ENCODE assay signal across 8 cellular contexts in genomic region chr7:66681491-66682349, GRCh38. TPM values are rescaled to one million over a fixed set of nuclear protein-coding genes. Genes with fewer than 3 reads are reported as not detected.
DNase-seq lines count a peak whose midpoint lies in the region; ATAC-seq and TF ChIP-seq lines count a peak whose summit lies in the region.

No MANE protein-coding gene starts in this region.

- H3K4me3 ChIP-seq in KMS-11 (IDR thresholded peaks at IDR 0.05; ENCODE audit: insufficient read depth, low read depth, low read length): no peak overlapping the region
- H3K4me3 ChIP-seq in Panc1 (ENCODE audit: low read depth in 2 of 2, low read length in 2 of 2): peak overlapping the region; percentile 71 to 91

- CTCF ChIA-PET in Panc1 (lab: Charles Lee): interaction anchor here (0.7 kb wide), 1 partner anchor 415 kb away, joined by 8 read pairs; no protein-coding TSS in a partner anchor

- peaks cover 20 to 56% (median 43%) of the 10 kb centered on the region in 3 donors for H3K4me1 Mint-ChIP-seq in naive B cell
- H3K4me1 Mint-ChIP-seq in stimulated activated effector memory CD8-positive, alpha-beta T cell treated with anti-CD3 and anti-CD28 coated beads, Interleukin-12 subunit alpha, Interleukin-12 subunit beta, amount 100 ng/mL, for 72 hours: peaks cover 41% of the 10 kb centered on the region

- H3K36me3 ChIP-seq in KMS-11 (ENCODE audit: insufficient read depth) (no peaks in the 10 kb centered on the region), Panc1 (ENCODE audit: control insufficient read depth, insufficient read depth, low read length) (no peaks in the 10 kb centered on the region)

- H3K9me3 ChIP-seq in Panc1 (ENCODE audit: control insufficient read depth, insufficient read depth, low read depth, low read length): no peaks in the 10 kb centered on the region

- in situ Hi-C loops in Panc1 (cut with HindIII; ENCODE audit: low pct_unique_long_range_greater_than_20kb, low sequenced_read_pairs): no loop called here

- H3K4me1 ChIP-seq in KMS-11 (ENCODE audit: low read depth, poor library complexity, severe bottlenecking): peaks cover 7% of the 10 kb centered on the region
- peaks cover 17% of the 10 kb centered on the region for H3K4me1 ChIP-seq in Panc1 (ENCODE audit: control insufficient read depth, insufficient read depth, low read length)

- peak overlapping the region; percentile 91 for H2AFZ ChIP-seq in KMS-11 (ENCODE audit: low read depth)

- TSS peak; percentile 99 for BruUV-seq in Panc1 (replicated peaks; lab: Mats Ljungman, UMichigan)

- H3K27ac ChIP-seq in KMS-11 (peak overlapping the region; percentile 82), Panc1 (ENCODE audit: low read length) (peak overlapping the region; percentile 90)

- no peak for TF ChIP-seq CTCF in KMS-11 (conservative IDR thresholded peaks at IDR 0.05; ENCODE audit: low read depth, low read length)
- TF ChIP-seq CTCF in Panc1 (IDR thresholded peaks at IDR 0.05): no peak

- peak overlapping the region; percentile 89 to 97 (median 94) for H3K4me3 Mint-ChIP-seq in naive B cell
- H3K4me3 Mint-ChIP-seq in stimulated activated effector memory CD8-positive, alpha-beta T cell treated with anti-CD3 and anti-CD28 coated beads, Interleukin-12 subunit alpha, Interleukin-12 subunit beta, amount 100 ng/mL, for 72 hours: peak overlapping the region; percentile 85

- no peaks in the 10 kb centered on the region for H3K36me3 Mint-ChIP-seq in naive B cell
- H3K36me3 Mint-ChIP-seq in stimulated activated effector memory CD8-positive, alpha-beta T cell treated with anti-CD3 and anti-CD28 coated beads, Interleukin-12 subunit alpha, Interleukin-12 subunit beta, amount 100 ng/mL, for 72 hours: peaks cover 17% of the 10 kb centered on the region

- H3K27me3 Mint-ChIP-seq in naive B cell: no peaks in the 10 kb centered on the region

- ATAC-seq in GM21786 (IDR thresholded peaks at IDR 0.05; ENCODE audit: unreplicated experiment): peak; percentile 85
- peak; percentile 97 for ATAC-seq in Panc1
- peak; percentile 94 for ATAC-seq in naive B cell (ENCODE audit: low read depth in 2 of 2)
- ATAC-seq in stimulated activated effector memory CD8-positive, alpha-beta T cell treated with anti-CD3 and anti-CD28 coated beads, Interleukin-12 subunit alpha, Interleukin-12 subunit beta, amount 100 ng/mL, for 72 hours: peak; percentile 99

- H3K4me2 ChIP-seq in KMS-11: peak overlapping the region; percentile 63

- intact Hi-C loops in Panc1 (cut with micrococcal nuclease; ENCODE audit: unreplicated experiment): no loop called here

- peak overlapping the region; percentile 77 for H3K9ac ChIP-seq in KMS-11

- H4K20me1 ChIP-seq in KMS-11 (ENCODE audit: insufficient read depth): no peaks in the 10 kb centered on the region

- POLR2A ChIA-PET in Panc1 (lab: Charles Lee): interaction anchor here (0.7 kb wide), 1 partner anchor 653 kb away, joined by 5 read pairs; no protein-coding TSS in a partner anchor

- no peaks in the 10 kb centered on the region for H3K9me3 Mint-ChIP-seq in naive B cell
- H3K9me3 Mint-ChIP-seq in stimulated activated effector memory CD8-positive, alpha-beta T cell treated with anti-CD3 and anti-CD28 coated beads, Interleukin-12 subunit alpha, Interleukin-12 subunit beta, amount 100 ng/mL, for 72 hours: no peaks in the 10 kb centered on the region

- peak overlapping the region; percentile 98 to 99 (median 98) for H3K27ac Mint-ChIP-seq in naive B cell
- peak overlapping the region; percentile 93 for H3K27ac Mint-ChIP-seq in stimulated activated effector memory CD8-positive, alpha-beta T cell treated with anti-CD3 and anti-CD28 coated beads, Interleukin-12 subunit alpha, Interleukin-12 subunit beta, amount 100 ng/mL, for 72 hours

- DNase-seq in DMS79 (lab: John Stamatoyannopoulos, UW) (peak; percentile 87), Panc1 (ENCODE audit: low read depth, low spot score) (peak; percentile 76), activated T-helper 1 cell treated with Interleukin-2 at 50 U/mL for 16 hours (ENCODE audit: low read depth) (peak; percentile 94), fibroblast of gingiva (ENCODE audit: low read depth) (peak; percentile 92), naive B cell (peak; percentile 95)
- DNase-seq in stimulated activated effector memory CD8-positive, alpha-beta T cell treated with anti-CD3 and anti-CD28 coated beads, Interleukin-12 subunit alpha, Interleukin-12 subunit beta, amount 100 ng/mL, for 72 hours (ENCODE audit: low spot score in 2 of 2): peak; percentile 93 to 97

- H3K79me2 ChIP-seq in KMS-11 (ENCODE audit: insufficient read depth, low read depth): peaks cover 8% of the 10 kb centered on the region; the same call in 1 of the 2 replicates

- no peaks in the 10 kb centered on the region for H3K27me3 ChIP-seq in KMS-11 (ENCODE audit: insufficient read depth, low read depth)
- no peaks in the 10 kb centered on the region for H3K27me3 ChIP-seq in Panc1 (ENCODE audit: control insufficient read depth, insufficient read depth, low read length)

RNA-seq across cellular contexts. Expression of gene KCTD7, which starts 53.0 kb away (rescaled TPM):
- 28.0 TPM for total RNA-seq in Panc1 (2021; ENCODE audit: unreplicated experiment)
- polyA plus RNA-seq in Panc1 (2012; ENCODE audit: insufficient read length): 22.4 TPM
- polyA plus RNA-seq in naive B cell (ENCODE audit: low read depth in 6 of 6): 1 to 10 TPM; 6.5 to 9.7 (median 8.8) TPM

RNA-seq across cellular contexts. Expression of gene RABGEF1, which starts 58.8 kb away (rescaled TPM):
- 27.3 TPM for total RNA-seq in Panc1 (2021; ENCODE audit: unreplicated experiment)
- 22.9 TPM for polyA plus RNA-seq in Panc1 (2012; ENCODE audit: insufficient read length)
- 10 to 100 TPM; 44.8 to 67.3 (median 55.9) TPM for polyA plus RNA-seq in naive B cell (ENCODE audit: low read depth in 6 of 6)
